Comparison of ENCODE assay signal across 9 cellular contexts in genomic region chr14:68358978-68359861, GRCh38.
A peak's percentile ranks its signal among the peaks of the same experiment; 100 is the strongest.
DNase-seq lines count a peak whose midpoint lies in the region; TF ChIP-seq lines count a peak whose summit lies in the region.
"Had no signal": no experiment of that assay in that cellular context is flagged by ENCODE, and none has a peak within 500 bp of the region (broad histone marks: within the 10 kb centered on the region; RNA-seq: fewer than 3 reads in every experiment).

No MANE protein-coding gene starts in this region.

- no peak overlapping the region for H3K9ac ChIP-seq in mammary epithelial cell (ENCODE audit: insufficient read depth, low read length)

- TF ChIP-seq CTCF in mammary epithelial cell (conservative IDR thresholded peaks at IDR 0.05 in 1 of 2, IDR thresholded peaks at IDR 0.05 in 1 of 2; ENCODE audit: extremely low read depth in 1 of 2, insufficient read depth in 1 of 2, low read depth in 1 of 2, low read length in 2 of 2) = no peak
- no peak for TF ChIP-seq CTCF in nephron progenitor cell (IDR thresholded peaks at IDR 0.05)
- TF ChIP-seq CTCF in tibial nerve (IDR thresholded peaks at IDR 0.05) = no peak
- no peak for TF ChIP-seq CTCF in foreskin fibroblast (IDR thresholded peaks at IDR 0.05; ENCODE audit: low read depth, low read length)

- DNase-seq in activated T-cell treated with anti-CD3 and anti-CD28 coated beads, Interleukin-2, amount 50 U/mL, for 24 hours = no peak
- DNase-seq in activated T-cell treated with anti-CD3 and anti-CD28 coated beads, Interleukin-2, amount 50 U/mL, for 48 hours = no peak
- no peak for DNase-seq in mammary epithelial cell
- DNase-seq in nephron progenitor cell = no peak
- DNase-seq in tibial nerve (ENCODE audit: low spot score in 2 of 2) = no peak
- DNase-seq in foreskin fibroblast = no peak
- DNase-seq in T-helper 2 cell = no peak
- no peak for DNase-seq in DMS153 (lab: John Stamatoyannopoulos, UW)
- DNase-seq: NCI-H1417 treated with DMSO at 0.1 percent for 48 hours had no signal

- H3K4me1 ChIP-seq in mammary epithelial cell (ENCODE audit: insufficient read depth, low read length) (peaks cover 15% of the 10 kb centered on the region), tibial nerve (peaks cover 0 to 53% (median 28%) of the 10 kb centered on the region in 4 donors)

- peaks cover 34% of the 10 kb centered on the region for H3K4me1 Mint-ChIP-seq in activated T-cell treated with anti-CD3 and anti-CD28 coated beads, Interleukin-2, amount 50 U/mL, for 24 hours (ENCODE audit: low read depth)
- H3K4me1 Mint-ChIP-seq in nephron progenitor cell = peaks cover 63% of the 10 kb centered on the region

- no peaks in the 10 kb centered on the region for H3K9me3 Mint-ChIP-seq in activated T-cell treated with anti-CD3 and anti-CD28 coated beads, Interleukin-2, amount 50 U/mL, for 24 hours
- peaks cover 19% of the 10 kb centered on the region for H3K9me3 Mint-ChIP-seq in nephron progenitor cell

- peak overlapping the region; percentile 80 for H2AFZ ChIP-seq in mammary epithelial cell (ENCODE audit: low read depth, low read length)

- CTCF ChIA-PET in mammary epithelial cell (lab: Charles Lee; ENCODE audit: low non-redundant PET) = no interaction called here

- H3K27me3 ChIP-seq in mammary epithelial cell (ENCODE audit: insufficient read depth, low read length) (no peaks in the 10 kb centered on the region), tibial nerve (no peaks in the 10 kb centered on the region)

- H3K4me2 ChIP-seq in mammary epithelial cell (ENCODE audit: insufficient read depth, low read depth, low read length) = no peak overlapping the region

- H3K36me3 Mint-ChIP-seq in activated T-cell treated with anti-CD3 and anti-CD28 coated beads, Interleukin-2, amount 50 U/mL, for 24 hours (ENCODE audit: low read depth) = no peaks in the 10 kb centered on the region
- peaks cover 11% of the 10 kb centered on the region for H3K36me3 Mint-ChIP-seq in nephron progenitor cell (ENCODE audit: low read depth)

- 57% methylated on average over 6 of the region's 13 CpGs for WGBS in mammary epithelial cell (ENCODE audit: low coverage, missing lambda C conversion rate)
- WGBS in tibial nerve, 2 donors = 70 to 73% methylated on average over 13 of the region's 13 CpGs

- H3K36me3 ChIP-seq in mammary epithelial cell (ENCODE audit: insufficient read depth, low read length) (no peaks in the 10 kb centered on the region), tibial nerve (no peaks in the 10 kb centered on the region)

- H4K20me1 ChIP-seq in mammary epithelial cell (ENCODE audit: insufficient read depth, low read length) = no peaks in the 10 kb centered on the region

- TF ChIP-seq EP300 in tibial nerve (IDR thresholded peaks at IDR 0.05) = no peak

- H3K27ac Mint-ChIP-seq in activated T-cell treated with anti-CD3 and anti-CD28 coated beads, Interleukin-2, amount 50 U/mL, for 24 hours = peak overlapping the region; percentile 11
- H3K27ac Mint-ChIP-seq in nephron progenitor cell = peak overlapping the region; percentile 94

- H3K9me3 ChIP-seq in mammary epithelial cell (replicated peaks; ENCODE audit: insufficient read depth, low read length) (no peaks in the 10 kb centered on the region), tibial nerve (no peaks in the 10 kb centered on the region)

- no peaks in the 10 kb centered on the region for H3K27me3 Mint-ChIP-seq in activated T-cell treated with anti-CD3 and anti-CD28 coated beads, Interleukin-2, amount 50 U/mL, for 24 hours
- H3K27me3 Mint-ChIP-seq in nephron progenitor cell (ENCODE audit: low read depth, poor library complexity) = peaks cover 5% of the 10 kb centered on the region

- no peak overlapping the region for H3K4me3 Mint-ChIP-seq in activated T-cell treated with anti-CD3 and anti-CD28 coated beads, Interleukin-2, amount 50 U/mL, for 24 hours
- no peak overlapping the region for H3K4me3 Mint-ChIP-seq in nephron progenitor cell

- BruUV-seq in mammary epithelial cell (replicated peaks; lab: Mats Ljungman, UMichigan) = no TSS peak

- dilution Hi-C loops in mammary epithelial cell (cut with HindIII; ENCODE audit: low sequenced_read_pairs) = no loop called here

- TF ChIP-seq POLR2A in tibial nerve (IDR thresholded peaks at IDR 0.05) = no peak

- in situ Hi-C loops in mammary epithelial cell (cut with MboI; ENCODE audit: low sequenced_read_pairs in 2 of 2) = no loop called here

- no peak overlapping the region for H3K4me3 ChIP-seq in mammary epithelial cell (replicated peaks in 1 of 3; ENCODE audit: insufficient read depth in 1 of 3, low read depth in 2 of 3, low read length in 3 of 3)
- H3K4me3 ChIP-seq in tibial nerve = no peak overlapping the region
- H3K4me3 ChIP-seq in foreskin fibroblast (ENCODE audit: low read depth in 1 of 2, low read length in 2 of 2) = no peak overlapping the region

- H3K27ac ChIP-seq in mammary epithelial cell (ENCODE audit: insufficient read depth, low read depth, low read length) (no peak overlapping the region), tibial nerve (peak overlapping the region; percentile 31 to 84 (median 80))

- intact Hi-C loops in mammary epithelial cell (cut with micrococcal nuclease) = no loop called here

- H3K79me2 ChIP-seq in mammary epithelial cell (ENCODE audit: insufficient read depth, low read length) = no peaks in the 10 kb centered on the region
